ENCODE assay signal across 16 cellular contexts in the genomic region with DNA sequence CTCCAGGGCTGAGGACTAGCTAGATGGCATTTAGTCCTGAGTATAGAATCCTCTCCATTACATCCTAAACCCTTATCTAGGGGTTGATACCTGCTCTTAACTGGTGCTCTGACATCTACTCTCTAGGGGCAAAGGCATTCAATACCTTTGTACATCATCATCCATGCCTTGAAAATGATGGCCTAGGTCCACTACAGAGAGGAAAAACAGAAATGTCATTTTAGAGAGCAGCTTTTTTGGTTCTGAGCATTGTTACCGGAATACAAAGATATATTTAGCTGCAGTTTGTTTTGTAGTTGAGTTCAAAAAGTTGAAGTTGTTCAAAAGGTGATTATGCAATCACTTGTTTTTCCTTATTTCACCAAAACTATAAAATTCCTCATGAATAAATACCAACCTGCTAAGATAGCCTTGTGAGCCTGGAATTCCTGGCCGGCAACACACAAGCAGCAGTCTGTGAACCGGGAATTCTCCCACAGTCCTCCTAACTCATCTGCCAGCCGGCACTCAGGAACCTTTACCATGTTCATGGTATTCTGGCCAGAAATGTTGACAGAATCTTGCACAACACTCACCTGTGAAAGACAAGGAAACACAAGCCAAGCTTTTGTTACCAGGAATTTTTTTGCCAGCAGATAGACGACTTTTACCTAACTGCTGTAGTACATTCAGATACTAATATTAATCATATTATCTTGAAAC. TPM values are rescaled to one million over a fixed set of nuclear protein-coding genes. Genes with fewer than 3 reads are reported as not detected.
DNase-seq lines count a peak whose midpoint lies in the region; ATAC-seq and TF ChIP-seq lines count a peak whose summit lies in the region.
"Had no signal": no experiment of that assay in that cellular context is flagged by ENCODE, and none has a peak within 500 bp of the region (broad histone marks: within the 10 kb centered on the region; RNA-seq: fewer than 3 reads in every experiment).

No MANE protein-coding gene starts in this region.

- no peak overlapping the region for H3K4me3 Mint-ChIP-seq in GM23338
- no peak overlapping the region for H3K4me3 Mint-ChIP-seq in stimulated activated naive CD8-positive, alpha-beta T cell treated with anti-CD3 and anti-CD28 coated beads, Interleukin-15, amount 100 ng/mL, for 72 hours
- H3K4me3 Mint-ChIP-seq: T-helper 2 cell treated with Interferon-gamma antibody and Interleukin-4, amounts not matched to agents 5 μg/mL and 100 μg/mL, for 36 hours had no signal

- peaks cover 4% of the 10 kb centered on the region for H3K27me3 Mint-ChIP-seq in GM23338 (ENCODE audit: insufficient read depth, low read depth, poor library complexity)
- no peaks in the 10 kb centered on the region for H3K27me3 Mint-ChIP-seq in stimulated activated naive CD8-positive, alpha-beta T cell treated with anti-CD3 and anti-CD28 coated beads, Interleukin-15, amount 100 ng/mL, for 72 hours

- TF ChIP-seq EP300 in esophagus muscularis mucosa (IDR thresholded peaks at IDR 0.05): no peak

- in situ Hi-C loops in GM13977 (cut with MboI; ENCODE audit: low pct_unique_long_range_greater_than_20kb, low sequenced_read_pairs, unreplicated experiment): no loop called here

- H3K36me3 ChIP-seq in esophagus muscularis mucosa (peaks cover 42 to 69% (median 65%) of the 10 kb centered on the region in 4 donors), osteoblast (ENCODE audit: insufficient read depth, low read length) (peaks cover 46% of the 10 kb centered on the region), upper lobe of right lung (peaks cover 72% of the 10 kb centered on the region), GM23338 (ENCODE audit: insufficient read depth) (peaks cover 6% of the 10 kb centered on the region; the same call in 1 of the 2 replicates)

- H3K27ac ChIP-seq in esophagus muscularis mucosa (replicated peaks in 1 of 4) (peak overlapping the region; percentile 22 to 74 (median 52)), osteoblast (ENCODE audit: low read depth, low read length) (no peak overlapping the region), upper lobe of right lung (peak overlapping the region; percentile 21), GM23338 (ENCODE audit: low read depth) (no peak overlapping the region)

- H3K4me1 ChIP-seq in esophagus muscularis mucosa (peaks cover 23 to 64% (median 55%) of the 10 kb centered on the region in 4 donors), osteoblast (ENCODE audit: insufficient read depth, low read length) (peaks cover 3% of the 10 kb centered on the region), upper lobe of right lung (peaks cover 18% of the 10 kb centered on the region), GM23338 (ENCODE audit: insufficient read depth) (no peaks in the 10 kb centered on the region)

- H3K27me3 ChIP-seq in esophagus muscularis mucosa (no peaks in the 10 kb centered on the region), osteoblast (ENCODE audit: insufficient read depth, low read length) (no peaks in the 10 kb centered on the region), upper lobe of right lung (no peaks in the 10 kb centered on the region), GM23338 (ENCODE audit: insufficient read depth) (no peaks in the 10 kb centered on the region)

- no peak overlapping the region for H3K4me2 ChIP-seq in osteoblast (ENCODE audit: insufficient read depth, low read length)
- no peak overlapping the region for H3K4me2 ChIP-seq in GM23338

- H3K79me2 ChIP-seq in osteoblast (ENCODE audit: insufficient read depth, low read length): peaks cover 21% of the 10 kb centered on the region
- H3K79me2 ChIP-seq in GM23338 (replicated peaks; ENCODE audit: insufficient read depth): no peaks in the 10 kb centered on the region

- H3K4me3 ChIP-seq in esophagus muscularis mucosa: no peak overlapping the region
- H3K4me3 ChIP-seq in osteoblast (ENCODE audit: insufficient read depth, low read length): no peak overlapping the region
- H3K4me3 ChIP-seq in upper lobe of right lung: no peak overlapping the region
- H3K4me3 ChIP-seq in GM23338: no peak overlapping the region

- peak; percentile 55 for ATAC-seq in upper lobe of right lung
- no peak for ATAC-seq in GM23338
- no peak for ATAC-seq in stimulated activated naive CD8-positive, alpha-beta T cell treated with anti-CD3 and anti-CD28 coated beads, Interleukin-15, amount 100 ng/mL, for 72 hours
- ATAC-seq: activated CD4-positive, CD25-positive, alpha-beta regulatory T cell treated with anti-CD3 and anti-CD28 coated beads, Interleukin-2, amount 50 U/mL, for 24 hours; left colon had no signal

- no peaks in the 10 kb centered on the region for H3K9me3 Mint-ChIP-seq in GM23338
- H3K9me3 Mint-ChIP-seq in stimulated activated naive CD8-positive, alpha-beta T cell treated with anti-CD3 and anti-CD28 coated beads, Interleukin-15, amount 100 ng/mL, for 72 hours: no peaks in the 10 kb centered on the region
- H3K9me3 Mint-ChIP-seq: T-helper 2 cell treated with Interferon-gamma antibody and Interleukin-4, amounts not matched to agents 5 μg/mL and 100 μg/mL, for 36 hours had no signal

- H4K20me1 ChIP-seq in osteoblast (ENCODE audit: insufficient read depth, low read length) (no peaks in the 10 kb centered on the region), GM23338 (replicated peaks; ENCODE audit: insufficient read depth) (no peaks in the 10 kb centered on the region; the same call in 1 of the 2 replicates)

- peak; percentile 67 for DNase-seq in amniotic epithelial cell (ENCODE audit: low read depth)
- no peak for DNase-seq in esophagus muscularis mucosa (ENCODE audit: extremely low spot score)
- peak; percentile 29 for DNase-seq in osteoblast (ENCODE audit: insufficient read length, low spot score, missing footprints)
- no peak for DNase-seq in upper lobe of right lung
- DNase-seq in GM13977 (ENCODE audit: low spot score): no peak
- DNase-seq in GM23338 (ENCODE audit: low spot score): no peak
- DNase-seq in stimulated activated naive CD8-positive, alpha-beta T cell treated with anti-CD3 and anti-CD28 coated beads, Interleukin-15, amount 100 ng/mL, for 72 hours: no peak
- DNase-seq: activated CD8-positive, alpha-beta memory T cell treated with anti-CD3 and anti-CD28 coated beads, Interleukin-2, amount 50 U/mL, for 48 hours; activated naive CD4-positive, alpha-beta T cell treated with anti-CD3 and anti-CD28 coated beads, Interleukin-2, amount 50 U/mL, for 16 hours; effector CD8-positive, alpha-beta T cell; left colon; NCI-H2081; NCI-H510A treated with DMSO at 0.1 percent for 48 hours; SHP77 had no signal

- intact Hi-C loops in esophagus muscularis mucosa (cut with DNase I): loop anchor here (5.0 kb wide), 1 partner anchor 34 kb away; the partner anchor contains the start of gene NXPH3
- intact Hi-C loops in upper lobe of right lung (cut with DNase I): no loop called here

- no peaks in the 10 kb centered on the region for H3K9me2 ChIP-seq in GM23338 (ENCODE audit: insufficient read depth)

- H3K36me3 Mint-ChIP-seq in GM23338 (ENCODE audit: low read depth): peaks cover 30% of the 10 kb centered on the region

- H3F3A ChIP-seq in GM23338 (replicated peaks; ENCODE audit: low read depth): no peaks in the 10 kb centered on the region

- H3K9me3 ChIP-seq in esophagus muscularis mucosa: no peaks in the 10 kb centered on the region
- no peaks in the 10 kb centered on the region for H3K9me3 ChIP-seq in osteoblast (ENCODE audit: low read depth, low read length)
- no peaks in the 10 kb centered on the region for H3K9me3 ChIP-seq in upper lobe of right lung

- TF ChIP-seq CTCF in esophagus muscularis mucosa (IDR thresholded peaks at IDR 0.05): no peak
- TF ChIP-seq CTCF in osteoblast (IDR thresholded peaks at IDR 0.05; ENCODE audit: extremely low read depth, low read depth, low read length): no peak
- no peak for TF ChIP-seq CTCF in upper lobe of right lung (IDR thresholded peaks at IDR 0.05)
- no peak for TF ChIP-seq CTCF in GM13977 (IDR thresholded peaks at IDR 0.05; ENCODE audit: extremely low read depth, insufficient read depth, missing control alignments)
- no peak for TF ChIP-seq CTCF in GM23338 (conservative IDR thresholded peaks at IDR 0.05; ENCODE audit: low read depth in 2 of 2)

- no peak for TF ChIP-seq POLR2A in esophagus muscularis mucosa (IDR thresholded peaks at IDR 0.05; ENCODE audit: low read depth)

- WGBS in esophagus muscularis mucosa: 56% methylated on average over 5 of the region's 5 CpGs

- no peak overlapping the region for H3K27ac Mint-ChIP-seq in GM23338
- H3K27ac Mint-ChIP-seq in stimulated activated naive CD8-positive, alpha-beta T cell treated with anti-CD3 and anti-CD28 coated beads, Interleukin-15, amount 100 ng/mL, for 72 hours: no peak overlapping the region
- H3K27ac Mint-ChIP-seq: T-helper 2 cell treated with Interferon-gamma antibody and Interleukin-4, amounts not matched to agents 5 μg/mL and 100 μg/mL, for 36 hours had no signal

- H3K4me1 Mint-ChIP-seq in GM23338: no peaks in the 10 kb centered on the region
- H3K4me1 Mint-ChIP-seq in stimulated activated naive CD8-positive, alpha-beta T cell treated with anti-CD3 and anti-CD28 coated beads, Interleukin-15, amount 100 ng/mL, for 72 hours: no peaks in the 10 kb centered on the region

- H2AFZ ChIP-seq in osteoblast (ENCODE audit: low read length) (no peak overlapping the region), GM23338 (no peak overlapping the region)

TF ChIP-seq in GM23338, 12 proteins besides CTCF, POLR2A, EP300 and RAD21:
- no peak for TF ChIP-seq POLR2AphosphoS5 (IDR thresholded peaks at IDR 0.05; ENCODE audit: low read depth)

RNA-seq across cellular contexts. Expression of gene NXPH3, which starts 35.4 kb away (rescaled TPM):
- total RNA-seq in esophagus muscularis mucosa (10 to 100 TPM; 12.6 to 37.8 (median 21.2) TPM), osteoblast (1.8 and 3.3 TPM in 2 replicates), upper lobe of right lung (6.3 TPM)
- 2.7 and 4.7 TPM in 2 replicates for total RNA-seq in GM23338 (2014; rRNA removed; shearing (Covaris generic))
- polyA plus RNA-seq in GM23338 (2016; fragmentation: Nextera tagmentation; extraction: Ambion mirVana): 0.23 and 0.30 TPM in 2 replicates

Comparison
In these comparisons a context has a peak if more than half of its experiments do, and no peak if none do; other contexts are left out.
1. DNase-seq: peak in amniotic epithelial cell (single experiment) and osteoblast (single experiment); none in esophagus muscularis mucosa (single experiment), upper lobe of right lung (single experiment), GM13977 (single experiment), GM23338 (single experiment) and stimulated activated naive CD8-positive, alpha-beta T cell treated with anti-CD3 and anti-CD28 coated beads, Interleukin-15, amount 100 ng/mL, for 72 hours (0 of 2).
2. H3K27ac ChIP-seq: peak in esophagus muscularis mucosa (4 of 4) and upper lobe of right lung (single experiment); none in osteoblast (single experiment) and GM23338 (single experiment).